Comparison of ENCODE assay signal across 13 cellular contexts in the genomic region with DNA sequence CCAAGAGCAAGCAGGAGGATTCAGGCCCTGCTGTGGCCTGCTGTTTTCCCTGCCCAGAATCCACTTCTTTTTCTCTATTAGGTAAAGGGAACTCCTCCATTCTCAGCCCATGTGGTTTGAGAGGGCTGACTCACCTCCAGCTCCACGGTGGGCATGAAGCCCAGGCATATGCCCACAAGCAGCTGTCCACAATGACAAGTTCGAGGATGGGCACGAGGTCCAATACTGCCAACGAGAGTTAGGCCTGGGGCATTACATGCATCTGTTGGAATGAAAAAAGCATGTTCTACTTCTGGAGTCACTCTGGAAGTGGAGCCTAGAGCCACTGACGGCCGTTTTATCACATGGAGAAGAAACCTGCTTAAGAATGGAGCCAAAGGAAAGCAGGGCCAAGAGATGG. TPM values are rescaled to one million over a fixed set of nuclear protein-coding genes. Genes with fewer than 3 reads are reported as not detected.
A peak's percentile ranks its signal among the peaks of the same experiment; 100 is the strongest.
DNase-seq lines count a peak whose midpoint lies in the region; ATAC-seq and TF ChIP-seq lines count a peak whose summit lies in the region.
"Had no signal": no experiment of that assay in that cellular context is flagged by ENCODE, and none has a peak within 500 bp of the region (broad histone marks: within the 10 kb centered on the region; RNA-seq: fewer than 3 reads in every experiment).

No MANE protein-coding gene starts in this region.

- H3K27ac ChIP-seq in GM23248, result 0 out of 2 replicates have a peak overlapping the region, but pooled peaks have one; percentile 23
- peak overlapping the region in 4 of 5 donors; percentile 53 to 82 (median 66) for H3K27ac ChIP-seq in stomach

- ATAC-seq in SK-N-SH treated with all-trans-retinoic acid at 6 μM for 48 hours (peak; percentile 43), HG02763 (IDR thresholded peaks at IDR 0.05; ENCODE audit: unreplicated experiment) (no peak), HG02885 (IDR thresholded peaks at IDR 0.05; ENCODE audit: poor library complexity, unreplicated experiment) (no peak), GM18870 (IDR thresholded peaks at IDR 0.05; ENCODE audit: unreplicated experiment) (no peak)
- ATAC-seq: Right ventricle myocardium inferior; stimulated activated memory B cell treated with anti-CD40 and anti-IgM and Interleukin-4, amounts not matched to agents 10 μg/mL and 1 μg/mL and 100 μg/mL, for 72 hours had no signal

- peak overlapping the region; percentile 25 for H3K4me2 ChIP-seq in GM23248 (ENCODE audit: unreplicated experiment)

- H3F3A ChIP-seq in GM23248 (ENCODE audit: insufficient read depth), result peaks cover 31% of the 10 kb centered on the region

- H3K9me3 ChIP-seq in GM23248 (ENCODE audit: low read depth), result no peaks in the 10 kb centered on the region
- H3K9me3 ChIP-seq in stomach, result no peaks in the 10 kb centered on the region

- H3K9ac ChIP-seq in GM23248, result no peak overlapping the region

- TF ChIP-seq POLR2A in stomach (IDR thresholded peaks at IDR 0.05), result no peak

- H3K4me1 ChIP-seq in GM23248 (ENCODE audit: insufficient read depth), result peaks cover 31% of the 10 kb centered on the region
- H3K4me1 ChIP-seq in stomach, result peaks cover 7 to 52% (median 40%) of the 10 kb centered on the region in 4 donors

- H3K4me3 ChIP-seq in GM23248 (no peak overlapping the region), stomach (no peak overlapping the region)

- 29 to 35% methylated on average over 6 of the region's 6 CpGs for WGBS in GM23248 (ENCODE audit: low coverage in 1 of 2, low lambda C conversion rate in 2 of 2, missing lambda C conversion rate in 2 of 2), 2 experiments
- 46 to 56% (median 49%) methylated on average over 6 of the region's 6 CpGs for WGBS in stomach, 5 donors

- DNase-seq in GM23248, result peak; percentile 90
- DNase-seq in fibroblast of the conjunctiva (ENCODE audit: low read depth), result peak; percentile 6
- DNase-seq in stomach, result no peak
- DNase-seq in T-helper 2 cell, result no peak
- DNase-seq: activated gamma-delta T cell treated with Interleukin-2 at 50 U/mL for 16 hours; NCI-H2107; stimulated activated CD4-positive, alpha-beta T cell treated with anti-CD3 and anti-CD28 coated beads, Interleukin-15, amount 100 ng/mL, for 24 hours had no signal

- no peak overlapping the region for H2AFZ ChIP-seq in GM23248

- TF ChIP-seq EP300 in stomach (IDR thresholded peaks at IDR 0.05), result no peak

- H3K36me3 ChIP-seq in GM23248 (ENCODE audit: low read depth), result no peaks in the 10 kb centered on the region
- H3K36me3 ChIP-seq in stomach, result no peaks in the 10 kb centered on the region

- no peak for TF ChIP-seq CTCF in stomach (IDR thresholded peaks at IDR 0.05)

- no peaks in the 10 kb centered on the region for H4K20me1 ChIP-seq in GM23248 (ENCODE audit: insufficient read depth)

- intact Hi-C loops in stomach (cut with DNase I; ENCODE audit: low total_unique reads), result no loop called here

- no peaks in the 10 kb centered on the region for H3K27me3 ChIP-seq in GM23248 (replicated peaks; ENCODE audit: insufficient read depth)
- no peaks in the 10 kb centered on the region for H3K27me3 ChIP-seq in stomach

- no peaks in the 10 kb centered on the region for H3K79me2 ChIP-seq in GM23248 (ENCODE audit: insufficient read depth)

- in situ Hi-C loops in GM23248 (cut with MboI), result no loop called here

- H3K9me2 ChIP-seq in GM23248 (ENCODE audit: insufficient read depth), result no peaks in the 10 kb centered on the region

TF ChIP-seq in SK-N-SH treated with all-trans-retinoic acid at 6 μM for 48 hours, 23 proteins besides CTCF, POLR2A, EP300 and RAD21:
- TF ChIP-seq, protein P1, sequence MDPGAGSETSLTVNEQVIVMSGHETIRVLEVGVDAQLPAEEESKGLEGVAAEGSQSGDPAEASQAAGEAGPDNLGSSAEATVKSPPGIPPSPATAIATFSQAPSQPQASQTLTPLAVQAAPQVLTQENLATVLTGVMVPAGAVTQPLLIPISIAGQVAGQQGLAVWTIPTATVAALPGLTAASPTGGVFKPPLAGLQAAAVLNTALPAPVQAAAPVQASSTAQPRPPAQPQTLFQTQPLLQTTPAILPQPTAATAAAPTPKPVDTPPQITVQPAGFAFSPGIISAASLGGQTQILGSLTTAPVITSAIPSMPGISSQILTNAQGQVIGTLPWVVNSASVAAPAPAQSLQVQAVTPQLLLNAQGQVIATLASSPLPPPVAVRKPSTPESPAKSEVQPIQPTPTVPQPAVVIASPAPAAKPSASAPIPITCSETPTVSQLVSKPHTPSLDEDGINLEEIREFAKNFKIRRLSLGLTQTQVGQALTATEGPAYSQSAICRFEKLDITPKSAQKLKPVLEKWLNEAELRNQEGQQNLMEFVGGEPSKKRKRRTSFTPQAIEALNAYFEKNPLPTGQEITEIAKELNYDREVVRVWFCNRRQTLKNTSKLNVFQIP (CRISPR knock-in tag; IDR thresholded peaks at IDR 0.05; ENCODE audit: borderline replicate concordance, low read depth), result no peak
- TF ChIP-seq ZFP30 (CRISPR knock-in tag; IDR thresholded peaks at IDR 0.05) (no peak), ZFP3 (CRISPR knock-in tag; IDR thresholded peaks at IDR 0.05) (no peak), PPARA (CRISPR knock-in tag; IDR thresholded peaks at IDR 0.05; ENCODE audit: borderline replicate concordance) (no peak), CSDC2 (CRISPR knock-in tag; IDR thresholded peaks at IDR 0.05) (no peak), GLIS3 (CRISPR knock-in tag; IDR thresholded peaks at IDR 0.05) (no peak), ARNTL (CRISPR knock-in tag; IDR thresholded peaks at IDR 0.05; ENCODE audit: borderline replicate concordance, low read depth) (no peak), RARB (CRISPR knock-in tag; IDR thresholded peaks at IDR 0.05) (no peak), ZNF565 (CRISPR knock-in tag; conservative IDR thresholded peaks at IDR 0.05; ENCODE audit: low read depth) (no peak)
- TF ChIP-seq, protein P2, sequence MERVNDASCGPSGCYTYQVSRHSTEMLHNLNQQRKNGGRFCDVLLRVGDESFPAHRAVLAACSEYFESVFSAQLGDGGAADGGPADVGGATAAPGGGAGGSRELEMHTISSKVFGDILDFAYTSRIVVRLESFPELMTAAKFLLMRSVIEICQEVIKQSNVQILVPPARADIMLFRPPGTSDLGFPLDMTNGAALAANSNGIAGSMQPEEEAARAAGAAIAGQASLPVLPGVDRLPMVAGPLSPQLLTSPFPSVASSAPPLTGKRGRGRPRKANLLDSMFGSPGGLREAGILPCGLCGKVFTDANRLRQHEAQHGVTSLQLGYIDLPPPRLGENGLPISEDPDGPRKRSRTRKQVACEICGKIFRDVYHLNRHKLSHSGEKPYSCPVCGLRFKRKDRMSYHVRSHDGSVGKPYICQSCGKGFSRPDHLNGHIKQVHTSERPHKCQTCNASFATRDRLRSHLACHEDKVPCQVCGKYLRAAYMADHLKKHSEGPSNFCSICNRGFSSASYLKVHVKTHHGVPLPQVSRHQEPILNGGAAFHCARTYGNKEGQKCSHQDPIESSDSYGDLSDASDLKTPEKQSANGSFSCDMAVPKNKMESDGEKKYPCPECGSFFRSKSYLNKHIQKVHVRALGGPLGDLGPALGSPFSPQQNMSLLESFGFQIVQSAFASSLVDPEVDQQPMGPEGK (CRISPR knock-in tag; IDR thresholded peaks at IDR 0.05; ENCODE audit: borderline replicate concordance), result no peak

RNA-seq across cellular contexts. Expression of a gene that starts 20.1 kb away (rescaled TPM):
- 2.7 and 9.0 TPM in 2 replicates for total RNA-seq in GM23248 (2014; rRNA removed; shearing (Covaris generic))
- polyA plus RNA-seq in GM23248 (2016; fragmentation: Nextera tagmentation; extraction: Ambion mirVana), result 8.1 and 10.1 TPM in 2 replicates
- 10 to 100 TPM in 3 of 5 donors, 1 to 10 TPM in 2; 2.6 to 39.7 (median 19.3) TPM for total RNA-seq in stomach
- polyA plus RNA-seq in stomach, result 10 to 100 TPM in 1 of 3 donors, 1 to 10 TPM in 2; 5.7 to 13.4 (median 7.0) TPM

RNA-seq across cellular contexts. Expression of a gene that starts 39.6 kb away (rescaled TPM):
- total RNA-seq in GM23248 (2014; rRNA removed; shearing (Covaris generic)), result not detected in 2 replicates
- polyA plus RNA-seq in GM23248 (2016; fragmentation: Nextera tagmentation; extraction: Ambion mirVana) (not detected in 2 replicates), stomach (not detected)
- not detected for total RNA-seq in stomach
- total RNA-seq: Right ventricle myocardium inferior had no signal

Comparison
In these comparisons a context has a peak if more than half of its experiments do, and no peak if none do; other contexts are left out.
1. DNase-seq: peak in GM23248 (single experiment) and fibroblast of the conjunctiva (single experiment); none in stomach (single experiment) and T-helper 2 cell (0 of 5).